ENCODE assay signal across 10 cellular contexts in the genomic region with DNA sequence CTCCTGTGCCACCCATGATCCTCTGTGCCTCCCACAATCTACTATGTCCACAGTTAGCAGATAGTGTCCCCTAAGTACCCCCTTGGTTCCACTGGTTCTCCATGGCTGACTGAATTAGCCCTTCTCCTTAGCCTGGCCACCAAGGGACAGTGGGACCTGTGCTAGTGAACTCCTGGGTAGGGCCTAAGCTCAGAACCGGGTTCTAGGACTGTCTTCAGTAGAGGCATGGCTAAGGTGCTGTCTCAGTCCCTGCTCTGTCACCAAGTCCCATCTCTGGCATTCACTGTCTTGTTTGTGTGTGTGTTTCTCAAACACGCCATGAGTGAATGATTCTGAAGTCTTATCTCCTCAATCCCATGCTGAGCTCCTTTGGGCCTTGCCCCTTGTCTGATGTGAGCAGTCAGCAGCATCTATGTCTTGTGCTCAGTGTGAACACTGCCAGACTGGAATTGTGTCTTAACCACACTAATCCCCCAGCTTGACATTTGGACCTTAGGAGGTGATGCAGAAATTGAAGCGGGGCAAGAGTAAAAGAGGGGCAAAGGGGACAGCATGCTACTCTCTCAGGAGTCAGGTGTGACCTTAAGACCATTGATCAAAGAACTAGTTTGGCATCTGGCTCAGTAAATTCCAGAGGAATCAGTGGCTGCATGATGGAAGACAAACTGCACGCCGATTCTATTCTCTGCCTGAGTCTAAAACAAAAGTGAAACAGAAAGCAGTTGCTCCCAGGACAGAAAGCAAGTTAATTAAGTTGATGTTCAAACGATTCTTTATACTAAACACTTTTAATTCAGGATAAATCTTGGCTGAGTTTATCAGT.
A peak's percentile ranks its signal among the peaks of the same experiment; 100 is the strongest.
DNase-seq lines count a peak whose midpoint lies in the region; ATAC-seq and TF ChIP-seq lines count a peak whose summit lies in the region.
"Had no signal": no experiment of that assay in that cellular context is flagged by ENCODE, and none has a peak within 500 bp of the region (broad histone marks: within the 10 kb centered on the region; RNA-seq: fewer than 3 reads in every experiment).

No MANE protein-coding gene starts in this region.

- no peak for TF ChIP-seq RAD21 in IMR-90 (IDR thresholded peaks at IDR 0.05; ENCODE audit: low read length)

- H3K36me3 Mint-ChIP-seq in CD4-positive, alpha-beta T cell (ENCODE audit: low read depth), result no peaks in the 10 kb centered on the region
- H3K36me3 Mint-ChIP-seq in dendritic cell treated with granulocyte-macrophage colony-stimulating factor and Interleukin-4, amounts not matched to agents 40 ng/mL and 50 ng/mL, for 4 days (ENCODE audit: low read depth), result no peaks in the 10 kb centered on the region

- dilution Hi-C loops in IMR-90 (cut with HindIII; ENCODE audit: low sequenced_read_pairs, unreplicated experiment), result no loop called here

- CTCF ChIA-PET in CD4-positive, alpha-beta T cell (lab: Charles Lee), result interaction anchor here (1.3 kb wide), 1 partner anchor 326 kb away, joined by 3 read pairs; no protein-coding TSS in a partner anchor
- CTCF ChIA-PET in IMR-90 (lab: Yijun Ruan, JAX), result no interaction called here

- in situ Hi-C loops in IMR-90 (cut with MboI; ENCODE audit: low sequenced_read_pairs), result no loop called here

- H3K4me2 ChIP-seq in IMR-90 (ENCODE audit: low read depth, low read length) (peak overlapping the region; percentile 98), osteoblast (ENCODE audit: insufficient read depth, low read length) (peak overlapping the region; percentile 76)

- POLR2A ChIA-PET in CD4-positive, alpha-beta T cell (lab: Charles Lee), result no interaction called here
- POLR2A ChIA-PET in IMR-90 (lab: Charles Lee; ENCODE audit: unreplicated experiment), result no interaction called here

- TF ChIP-seq CTCF in CD4-positive, alpha-beta T cell (IDR thresholded peaks at IDR 0.05), result no peak
- TF ChIP-seq CTCF in IMR-90 (conservative IDR thresholded peaks at IDR 0.05; ENCODE audit: low read depth, low read length) (no peak), osteoblast (IDR thresholded peaks at IDR 0.05; ENCODE audit: extremely low read depth, low read depth, low read length) (no peak), GM10266 (IDR thresholded peaks at IDR 0.05; ENCODE audit: control insufficient read depth, insufficient read depth, low read depth, missing control alignments) (no peak)

- H3K79me2 ChIP-seq in osteoblast (ENCODE audit: insufficient read depth, low read length), result no peaks in the 10 kb centered on the region

- no peaks in the 10 kb centered on the region for H3K9me3 ChIP-seq in CD4-positive, alpha-beta T cell (ENCODE audit: control insufficient read depth, low read length)
- no peaks in the 10 kb centered on the region for H3K9me3 ChIP-seq in IMR-90 (ENCODE audit: control insufficient read depth, insufficient read depth, low read length)
- H3K9me3 ChIP-seq in osteoblast (ENCODE audit: low read depth, low read length), result no peaks in the 10 kb centered on the region

- DNase-seq in CD4-positive, alpha-beta T cell, result no peak
- DNase-seq in IMR-90, result peak; percentile 41
- DNase-seq in osteoblast (ENCODE audit: insufficient read length, low spot score, missing footprints), result no peak
- DNase-seq in GM10266 (ENCODE audit: extremely low spot score), result no peak
- DNase-seq in NCI-H446 treated with DMSO at 0.1 percent for 48 hours (lab: John Stamatoyannopoulos, UW), result no peak
- DNase-seq: activated CD4-positive, CD25-positive, alpha-beta regulatory T cell had no signal

- 0% methylated on average over 1 of the region's 6 CpGs; no CpG with 5 or more reads in 1 of the 2 experiments for WGBS in IMR-90 (ENCODE audit: extremely low coverage in 2 of 2, insufficient read length in 1 of 2), 2 experiments

- peak overlapping the region; percentile 84 for H2AFZ ChIP-seq in IMR-90 (replicated peaks; ENCODE audit: low read length, poor library complexity)
- H2AFZ ChIP-seq in osteoblast (ENCODE audit: low read length), result peak overlapping the region; percentile 94

- H3K27ac ChIP-seq in CD4-positive, alpha-beta T cell (ENCODE audit: low read depth, low read length), result no peak overlapping the region
- no peak overlapping the region for H3K27ac ChIP-seq in IMR-90 (ENCODE audit: insufficient read depth, low read length)
- H3K27ac ChIP-seq in osteoblast (ENCODE audit: low read depth, low read length), result no peak overlapping the region

- H2BK5ac ChIP-seq in IMR-90 (ENCODE audit: low read depth, low read length, poor library complexity, severe bottlenecking), result no peak overlapping the region

- H3K4me1 Mint-ChIP-seq in CD4-positive, alpha-beta T cell (ENCODE audit: low read depth), result peaks cover 19% of the 10 kb centered on the region
- peaks cover 9% of the 10 kb centered on the region for H3K4me1 Mint-ChIP-seq in dendritic cell treated with granulocyte-macrophage colony-stimulating factor and Interleukin-4, amounts not matched to agents 40 ng/mL and 50 ng/mL, for 4 days (ENCODE audit: low read depth)

- H2AK9ac ChIP-seq in IMR-90 (replicated peaks; ENCODE audit: low read depth, low read length, poor library complexity), result peak overlapping the region; percentile 11

- H2BK120ac ChIP-seq in IMR-90 (ENCODE audit: low read depth, low read length), result peak overlapping the region; percentile 53; the same call in 1 of the 2 replicates

- peak overlapping the region; percentile 75 for H3K14ac ChIP-seq in IMR-90 (replicated peaks; ENCODE audit: low read depth, low read length)

- peak overlapping the region; percentile 88 for H4K5ac ChIP-seq in IMR-90 (ENCODE audit: low read depth, low read length)

- H2AK5ac ChIP-seq in IMR-90 (ENCODE audit: low read depth, low read length), result no peak overlapping the region

- no peaks in the 10 kb centered on the region for H3K9me3 Mint-ChIP-seq in CD4-positive, alpha-beta T cell
- H3K9me3 Mint-ChIP-seq in dendritic cell treated with granulocyte-macrophage colony-stimulating factor and Interleukin-4, amounts not matched to agents 40 ng/mL and 50 ng/mL, for 4 days, result no peaks in the 10 kb centered on the region

- peak overlapping the region; percentile 12 for H3K27ac Mint-ChIP-seq in CD4-positive, alpha-beta T cell
- H3K27ac Mint-ChIP-seq in dendritic cell treated with granulocyte-macrophage colony-stimulating factor and Interleukin-4, amounts not matched to agents 40 ng/mL and 50 ng/mL, for 4 days, result no peak overlapping the region

- H4K8ac ChIP-seq in IMR-90 (ENCODE audit: low read depth in 2 of 2, low read length in 2 of 2), result peak overlapping the region; percentile 15 to 84; a peak in 2 of 4 replicates

- no peak for TF ChIP-seq POLR2A in IMR-90 (IDR thresholded peaks at IDR 0.05; ENCODE audit: low read depth, low read length)

- peak overlapping the region; percentile 60; the same call in 1 of the 2 replicates for H3K23ac ChIP-seq in IMR-90 (ENCODE audit: low read depth, low read length)

- H2BK15ac ChIP-seq in IMR-90 (ENCODE audit: low read depth, low read length), result peak overlapping the region; percentile 8; the same call in 1 of the 3 replicates

- ATAC-seq in CD4-positive, alpha-beta T cell (ENCODE audit: poor library complexity), result no peak
- ATAC-seq in IMR-90 (ENCODE audit: low read depth) (peak; percentile 84), HG02588 (IDR thresholded peaks at IDR 0.05; ENCODE audit: unreplicated experiment) (no peak), GM19328 (IDR thresholded peaks at IDR 0.05; ENCODE audit: unreplicated experiment) (no peak)
- ATAC-seq: K562 had no signal

- H3K9me1 ChIP-seq in IMR-90 (ENCODE audit: insufficient read depth, low read length), result no peaks in the 10 kb centered on the region

- no peaks in the 10 kb centered on the region for H4K20me1 ChIP-seq in IMR-90 (ENCODE audit: insufficient read depth, low read length)
- H4K20me1 ChIP-seq in osteoblast (ENCODE audit: insufficient read depth, low read length), result no peaks in the 10 kb centered on the region

- H3K27me3 Mint-ChIP-seq in CD4-positive, alpha-beta T cell, result no peaks in the 10 kb centered on the region
- no peaks in the 10 kb centered on the region for H3K27me3 Mint-ChIP-seq in dendritic cell treated with granulocyte-macrophage colony-stimulating factor and Interleukin-4, amounts not matched to agents 40 ng/mL and 50 ng/mL, for 4 days

- H3K79me1 ChIP-seq in IMR-90 (ENCODE audit: low read depth in 1 of 2, low read length in 2 of 2), result no peaks in the 10 kb centered on the region

- intact Hi-C loops in CD4-positive, alpha-beta T cell (cut with DNase I, micrococcal nuclease), result no loop called here
- intact Hi-C loops in IMR-90 (cut with micrococcal nuclease), result no loop called here
- intact Hi-C loops in dendritic cell treated with granulocyte-macrophage colony-stimulating factor and Interleukin-4, amounts not matched to agents 40 ng/mL and 50 ng/mL, for 4 days (cut with micrococcal nuclease), result no loop called here

- no peak overlapping the region for H4K91ac ChIP-seq in IMR-90 (ENCODE audit: insufficient read depth, low read depth, low read length)

- peak overlapping the region; percentile 68 for H3K4me3 Mint-ChIP-seq in CD4-positive, alpha-beta T cell
- H3K4me3 Mint-ChIP-seq in dendritic cell treated with granulocyte-macrophage colony-stimulating factor and Interleukin-4, amounts not matched to agents 40 ng/mL and 50 ng/mL, for 4 days, result peak overlapping the region; percentile 14

- H3K4ac ChIP-seq in IMR-90 (ENCODE audit: low read depth, low read length), result peak overlapping the region; percentile 58; the same call in 1 of the 2 replicates

- 0 out of 2 replicates have a peak overlapping the region, but pooled peaks have one; percentile 52 for H2BK20ac ChIP-seq in IMR-90 (ENCODE audit: low read depth, low read length)

- no TSS peak for BruUV-seq in IMR-90 (replicated peaks; lab: Mats Ljungman, UMichigan)

- peak overlapping the region; percentile 43 for H3K4me3 ChIP-seq in IMR-90 (ENCODE audit: insufficient read depth, low read depth, low read length)
- peak overlapping the region; percentile 56 for H3K4me3 ChIP-seq in osteoblast (ENCODE audit: insufficient read depth, low read length)
- H3K4me3 ChIP-seq: K562 had no signal

- H3K27me3 ChIP-seq in CD4-positive, alpha-beta T cell (ENCODE audit: control insufficient read depth, insufficient read depth, low read length), result no peaks in the 10 kb centered on the region
- H3K27me3 ChIP-seq in IMR-90 (ENCODE audit: control insufficient read depth, insufficient read depth, low read length) (peaks cover 6% of the 10 kb centered on the region; the same call in 1 of the 2 replicates), osteoblast (ENCODE audit: insufficient read depth, low read length) (no peaks in the 10 kb centered on the region)

- H3K18ac ChIP-seq in IMR-90 (ENCODE audit: low read depth, low read length), result peak overlapping the region; percentile 68

- H3K4me1 ChIP-seq in IMR-90 (ENCODE audit: control insufficient read depth, insufficient read depth, low read length) (peaks cover 5% of the 10 kb centered on the region), osteoblast (ENCODE audit: insufficient read depth, low read length) (peaks cover 5% of the 10 kb centered on the region)

- H3K56ac ChIP-seq in IMR-90 (ENCODE audit: extremely low read depth, insufficient read depth, low read length), result no peak overlapping the region

- H3K36me3 ChIP-seq in IMR-90 (ENCODE audit: control insufficient read depth, insufficient read depth, low read length) (no peaks in the 10 kb centered on the region), osteoblast (ENCODE audit: insufficient read depth, low read length) (no peaks in the 10 kb centered on the region)

- H3K9ac ChIP-seq in IMR-90 (ENCODE audit: low read depth, low read length), result peak overlapping the region; percentile 19; the same call in 1 of the 2 replicates
